Comparison of ENCODE assay signal across 1 cellular context in genomic region chr11:749731-750130, GRCh38.
TF ChIP-seq lines count a peak whose summit lies in the region.

No MANE protein-coding gene starts in this region.

TF ChIP-seq in K562, 482 proteins besides CTCF, POLR2A, EP300 and RAD21:
- TF ChIP-seq ZNF583 (CRISPR knock-in tag; IDR thresholded peaks at IDR 0.05) (no peak), ID3 (CRISPR knock-in tag; IDR thresholded peaks at IDR 0.05) (no peak), ID3 (tag; IDR thresholded peaks at IDR 0.05) (peak; percentile 30; the same call in 1 of the 2 replicates), MXD1 (CRISPR knock-in tag; IDR thresholded peaks at IDR 0.05; ENCODE audit: borderline replicate concordance, poor library complexity, severe bottlenecking) (no peak), RBM39 (optimal IDR thresholded peaks at IDR 0.05; ENCODE audit: low read depth, low read length) (no peak)
